11 cellular contexts compared by ENCODE assay signal in the genomic region with DNA sequence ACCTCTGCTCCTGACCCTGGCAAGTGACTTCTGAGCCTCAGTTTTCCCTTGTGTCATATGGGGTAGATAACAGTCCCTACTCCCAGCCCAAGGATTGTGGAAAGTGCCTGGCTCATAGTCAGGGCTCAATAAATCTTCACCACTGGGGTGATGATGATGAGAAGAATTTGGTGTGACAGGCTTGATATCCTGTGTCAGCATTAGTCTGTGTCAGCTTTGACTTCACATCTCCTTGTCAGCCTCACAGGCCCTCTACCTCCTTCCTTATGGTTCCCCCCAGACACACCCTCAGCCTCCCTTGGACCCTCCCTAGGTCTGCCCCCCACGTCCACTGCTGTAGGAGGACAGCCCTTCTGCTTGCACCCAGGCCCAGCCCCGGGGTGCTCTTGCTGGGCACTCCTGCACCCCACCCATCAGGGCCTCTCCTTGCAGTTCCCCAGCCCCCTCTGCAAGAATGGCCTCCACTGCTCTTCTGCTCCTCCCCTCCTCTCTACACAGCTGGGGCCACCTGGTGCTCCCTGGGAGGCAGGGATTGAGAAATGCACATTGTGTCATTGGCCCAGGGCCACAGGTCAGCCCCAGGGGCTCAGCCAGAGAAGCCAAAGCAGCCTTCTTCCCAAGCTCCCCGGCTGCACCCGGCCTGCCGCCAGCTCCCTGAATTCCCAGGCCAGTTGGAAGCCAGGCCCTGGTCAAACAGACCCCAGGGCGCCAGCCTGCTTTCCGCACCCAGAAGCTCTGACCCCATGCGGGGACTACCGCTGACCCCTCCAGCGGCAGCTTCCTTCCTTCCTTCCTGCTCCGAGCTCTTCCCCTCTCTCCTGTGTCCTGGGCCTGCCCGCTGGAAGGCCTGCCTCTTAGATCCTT. TPM values are rescaled to one million over a fixed set of nuclear protein-coding genes. Genes with fewer than 3 reads are reported as not detected.
DNase-seq lines count a peak whose midpoint lies in the region; ATAC-seq and TF ChIP-seq lines count a peak whose summit lies in the region.
"Had no signal": no experiment of that assay in that cellular context is flagged by ENCODE, and none has a peak within 500 bp of the region (broad histone marks: within the 10 kb centered on the region; RNA-seq: fewer than 3 reads in every experiment).

No MANE protein-coding gene starts in this region.

- intact Hi-C loops in activated T-helper 1 cell treated with anti-CD3 and anti-CD28 coated beads, Interleukin-12 subunit alpha, Interleukin-12 subunit beta, Interleukin-2, Interleukin-4 antibody, amounts not matched to agents 30 ng/mL and 10 ng/mL and 1 ng/mL, durations not matched to agents 14 hours and 24 hours and 36 hours (cut with micrococcal nuclease), result no loop called here

- H3K4me3 ChIP-seq in coronary artery (no peak overlapping the region), tibial nerve (no peak overlapping the region)
- H3K4me3 ChIP-seq: smooth muscle cell had no signal

- H3K4me1 Mint-ChIP-seq in activated T-helper 1 cell treated with anti-CD3 and anti-CD28 coated beads, Interleukin-12 subunit alpha, Interleukin-12 subunit beta, Interleukin-2, Interleukin-4 antibody, amounts not matched to agents 30 ng/mL and 10 ng/mL and 1 ng/mL, durations not matched to agents 14 hours and 24 hours and 36 hours (ENCODE audit: low read depth), result no peaks in the 10 kb centered on the region
- H3K4me1 Mint-ChIP-seq: activated naive CD4-positive, alpha-beta T cell treated with anti-CD3 and anti-CD28 coated beads, Interleukin-2, amount 50 U/mL, for 24 hours had no signal

- H3K9me3 Mint-ChIP-seq in activated T-helper 1 cell treated with anti-CD3 and anti-CD28 coated beads, Interleukin-12 subunit alpha, Interleukin-12 subunit beta, Interleukin-2, Interleukin-4 antibody, amounts not matched to agents 30 ng/mL and 10 ng/mL and 1 ng/mL, durations not matched to agents 14 hours and 24 hours and 36 hours, result no peaks in the 10 kb centered on the region
- H3K9me3 Mint-ChIP-seq: activated naive CD4-positive, alpha-beta T cell treated with anti-CD3 and anti-CD28 coated beads, Interleukin-2, amount 50 U/mL, for 24 hours; stimulated activated naive CD8-positive, alpha-beta T cell treated with anti-CD3 and anti-CD28 coated beads, Interleukin-15, Interleukin-2, amounts not matched to agents 100 ng/mL and 50 ng/mL, for 24 hours had no signal

- H3K4me1 ChIP-seq in tibial nerve, result peaks cover 0 to 31% (median 8%) of the 10 kb centered on the region in 4 donors

- ATAC-seq in left lobe of liver (peak; percentile 80), HG03025 (IDR thresholded peaks at IDR 0.05; ENCODE audit: low FRiP score, unreplicated experiment) (no peak)

- TF ChIP-seq EP300 in tibial nerve (IDR thresholded peaks at IDR 0.05), result peak in 1 of 2 donors; percentile 63

- TF ChIP-seq CTCF in coronary artery (IDR thresholded peaks at IDR 0.05) (no peak), tibial nerve (IDR thresholded peaks at IDR 0.05) (no peak)

- H3K27me3 Mint-ChIP-seq in activated T-helper 1 cell treated with anti-CD3 and anti-CD28 coated beads, Interleukin-12 subunit alpha, Interleukin-12 subunit beta, Interleukin-2, Interleukin-4 antibody, amounts not matched to agents 30 ng/mL and 10 ng/mL and 1 ng/mL, durations not matched to agents 14 hours and 24 hours and 36 hours (ENCODE audit: insufficient read depth), result peaks cover 2% of the 10 kb centered on the region
- H3K27me3 Mint-ChIP-seq: activated naive CD4-positive, alpha-beta T cell treated with anti-CD3 and anti-CD28 coated beads, Interleukin-2, amount 50 U/mL, for 24 hours; stimulated activated naive CD8-positive, alpha-beta T cell treated with anti-CD3 and anti-CD28 coated beads, Interleukin-15, Interleukin-2, amounts not matched to agents 100 ng/mL and 50 ng/mL, for 24 hours had no signal

- DNase-seq in LHCN-M2 (ENCODE audit: low read depth) (peak; percentile 89), coronary artery (ENCODE audit: low spot score) (peak; percentile 76), left lobe of liver (ENCODE audit: low spot score) (peak; percentile 95), tibial nerve (ENCODE audit: low spot score in 2 of 2) (peak; percentile 43 to 73)
- no peak for DNase-seq in stimulated activated naive CD4-positive, alpha-beta T cell (lab: John Stamatoyannopoulos, UW)
- no peak for DNase-seq in activated T-helper 1 cell treated with anti-CD3 and anti-CD28 coated beads, Interleukin-12 subunit alpha, Interleukin-12 subunit beta, Interleukin-2, Interleukin-4 antibody, amounts not matched to agents 30 ng/mL and 10 ng/mL and 1 ng/mL, durations not matched to agents 14 hours and 24 hours and 36 hours (ENCODE audit: low spot score)
- DNase-seq: NCI-H187 had no signal

- no peak for TF ChIP-seq POLR2A in tibial nerve (IDR thresholded peaks at IDR 0.05)

- WGBS in tibial nerve, 2 donors, result 42 to 46% methylated on average over 12 of the region's 12 CpGs

- H3K27me3 ChIP-seq in tibial nerve, result no peaks in the 10 kb centered on the region

- no peaks in the 10 kb centered on the region for H3K36me3 ChIP-seq in tibial nerve

- H3K27ac Mint-ChIP-seq in activated T-helper 1 cell treated with anti-CD3 and anti-CD28 coated beads, Interleukin-12 subunit alpha, Interleukin-12 subunit beta, Interleukin-2, Interleukin-4 antibody, amounts not matched to agents 30 ng/mL and 10 ng/mL and 1 ng/mL, durations not matched to agents 14 hours and 24 hours and 36 hours, result no peak overlapping the region
- H3K27ac Mint-ChIP-seq: activated naive CD4-positive, alpha-beta T cell treated with anti-CD3 and anti-CD28 coated beads, Interleukin-2, amount 50 U/mL, for 24 hours; stimulated activated naive CD8-positive, alpha-beta T cell treated with anti-CD3 and anti-CD28 coated beads, Interleukin-15, Interleukin-2, amounts not matched to agents 100 ng/mL and 50 ng/mL, for 24 hours had no signal

- H3K36me3 Mint-ChIP-seq in activated T-helper 1 cell treated with anti-CD3 and anti-CD28 coated beads, Interleukin-12 subunit alpha, Interleukin-12 subunit beta, Interleukin-2, Interleukin-4 antibody, amounts not matched to agents 30 ng/mL and 10 ng/mL and 1 ng/mL, durations not matched to agents 14 hours and 24 hours and 36 hours (ENCODE audit: low read depth), result no peaks in the 10 kb centered on the region
- H3K36me3 Mint-ChIP-seq: activated naive CD4-positive, alpha-beta T cell treated with anti-CD3 and anti-CD28 coated beads, Interleukin-2, amount 50 U/mL, for 24 hours had no signal

- H3K27ac ChIP-seq in coronary artery (no peak overlapping the region), tibial nerve (peak overlapping the region in 1 of 4 donors; percentile 35)

- H3K4me3 Mint-ChIP-seq in activated T-helper 1 cell treated with anti-CD3 and anti-CD28 coated beads, Interleukin-12 subunit alpha, Interleukin-12 subunit beta, Interleukin-2, Interleukin-4 antibody, amounts not matched to agents 30 ng/mL and 10 ng/mL and 1 ng/mL, durations not matched to agents 14 hours and 24 hours and 36 hours, result no peak overlapping the region
- H3K4me3 Mint-ChIP-seq: activated naive CD4-positive, alpha-beta T cell treated with anti-CD3 and anti-CD28 coated beads, Interleukin-2, amount 50 U/mL, for 24 hours; stimulated activated naive CD8-positive, alpha-beta T cell treated with anti-CD3 and anti-CD28 coated beads, Interleukin-15, Interleukin-2, amounts not matched to agents 100 ng/mL and 50 ng/mL, for 24 hours had no signal

- H3K9me3 ChIP-seq in tibial nerve, result no peaks in the 10 kb centered on the region

RNA-seq across cellular contexts. Expression of gene FGFR4, which starts 7.7 kb away (rescaled TPM):
- total RNA-seq in LHCN-M2 (2014; rRNA removed) (29.3 and 56.0 TPM in 2 replicates), left lobe of liver (89.8 TPM), tibial nerve (10 to 100 TPM in 2 of 4 donors, 1 to 10 TPM in 2; 3.3 to 60.8 (median 12.1) TPM)
- 9.0 TPM for polyA plus RNA-seq in LHCN-M2 (2012)
- total RNA-seq in activated T-helper 1 cell treated with anti-CD3 and anti-CD28 coated beads, Interleukin-12 subunit alpha, Interleukin-12 subunit beta, Interleukin-2, Interleukin-4 antibody, amounts not matched to agents 30 ng/mL and 10 ng/mL and 1 ng/mL, durations not matched to agents 14 hours and 24 hours and 36 hours, result 1.2 and 1.4 TPM in 2 replicates

RNA-seq across cellular contexts. Expression of gene NSD1, which starts 39.1 kb away (rescaled TPM):
- total RNA-seq in LHCN-M2 (2014; rRNA removed), result 27.0 and 27.9 TPM in 2 replicates
- polyA plus RNA-seq in LHCN-M2 (2012), result 12.2 TPM
- 30.4 TPM for total RNA-seq in left lobe of liver
- 10 to 100 TPM; 36.6 to 51.3 (median 40.7) TPM for total RNA-seq in tibial nerve
- 108 and 112 TPM in 2 replicates for total RNA-seq in activated T-helper 1 cell treated with anti-CD3 and anti-CD28 coated beads, Interleukin-12 subunit alpha, Interleukin-12 subunit beta, Interleukin-2, Interleukin-4 antibody, amounts not matched to agents 30 ng/mL and 10 ng/mL and 1 ng/mL, durations not matched to agents 14 hours and 24 hours and 36 hours

Comparison
In these comparisons a context has a peak if more than half of its experiments do, and no peak if none do; other contexts are left out.
1. DNase-seq: peak in LHCN-M2 (single experiment), coronary artery (single experiment), left lobe of liver (single experiment) and tibial nerve (2 of 2); none in stimulated activated naive CD4-positive, alpha-beta T cell (0 of 6) and activated T-helper 1 cell treated with anti-CD3 and anti-CD28 coated beads, Interleukin-12 subunit alpha, Interleukin-12 subunit beta, Interleukin-2, Interleukin-4 antibody, amounts not matched to agents 30 ng/mL and 10 ng/mL and 1 ng/mL, durations not matched to agents 14 hours and 24 hours and 36 hours (single experiment).